Comparison of ENCODE assay signal across 1 cellular context in the genomic region with DNA sequence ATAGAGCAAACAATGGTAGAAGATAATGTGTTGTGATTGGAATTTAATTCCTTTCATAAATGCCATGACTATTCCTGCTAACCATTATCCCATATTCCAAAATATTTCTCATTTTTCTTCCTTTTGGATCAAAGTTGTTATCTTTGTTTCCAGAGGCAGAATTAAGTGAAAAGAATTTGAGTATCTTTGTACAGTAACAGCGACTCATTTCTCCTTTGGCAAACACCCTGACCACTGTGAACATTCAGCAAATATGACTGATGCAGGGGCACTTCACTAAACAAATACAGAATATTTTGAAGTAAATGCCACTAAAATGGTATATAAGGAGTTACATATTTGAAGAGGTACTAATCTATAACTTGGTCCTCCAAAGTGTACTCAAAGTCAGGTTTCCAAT.
TF ChIP-seq lines count a peak whose summit lies in the region.

No MANE protein-coding gene starts in this region.

TF ChIP-seq in IMR-90, 13 proteins besides CTCF, POLR2A, EP300 and RAD21 (continued from another document):
- no peak for TF ChIP-seq RCOR1 (IDR thresholded peaks at IDR 0.05; ENCODE audit: insufficient replicate concordance, low read length)
- no peak for TF ChIP-seq SMC3 (IDR thresholded peaks at IDR 0.05; ENCODE audit: low read depth, low read length)
- no peak for TF ChIP-seq USF2 (IDR thresholded peaks at IDR 0.05; ENCODE audit: low read depth, low read length)
